ENCODE assay signal across 22 cellular contexts in the genomic region with DNA sequence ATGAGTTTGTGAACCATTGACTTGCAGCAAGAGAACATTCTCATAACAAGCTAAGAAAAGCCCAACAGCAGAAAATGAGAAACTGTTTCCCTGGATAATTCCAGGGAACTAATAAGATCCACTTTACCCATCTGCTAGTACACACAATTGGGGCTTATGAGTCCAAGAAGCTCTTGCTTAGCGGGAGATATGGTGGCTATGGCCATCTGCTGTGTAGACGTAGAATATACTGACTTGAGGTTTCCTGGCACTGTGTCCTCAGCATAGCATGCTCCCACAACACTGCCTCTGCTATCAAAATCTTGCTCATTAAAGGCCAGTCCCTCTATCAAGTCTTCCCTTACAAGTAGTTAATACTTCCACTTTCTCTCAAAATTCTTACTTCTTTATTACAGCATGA. TPM values are rescaled to one million over a fixed set of nuclear protein-coding genes. Genes with fewer than 3 reads are reported as not detected.
"Had no signal": no experiment of that assay in that cellular context is flagged by ENCODE, and none has a peak within 500 bp of the region (broad histone marks: within the 10 kb centered on the region; RNA-seq: fewer than 3 reads in every experiment).

No MANE protein-coding gene starts in this region.

- H3K4me3 ChIP-seq: esophagus squamous epithelium, gastroesophageal sphincter, psoas muscle, spleen, testis, tibial nerve, upper lobe of right lung had no signal

- H3K4me1 ChIP-seq: esophagus squamous epithelium, gastroesophageal sphincter, parathyroid adenoma, spleen, testis, tibial nerve, upper lobe of right lung had no signal

- H3K27ac ChIP-seq: epithelial cell of prostate, esophagus squamous epithelium, gastroesophageal sphincter, parathyroid adenoma, psoas muscle, spleen, testis, tibial nerve, upper lobe of right lung had no signal

- H3K27me3 ChIP-seq: testis had no signal

- DNase-seq: effector memory CD4-positive, alpha-beta T cell; esophagus squamous epithelium; foreskin fibroblast; glutamatergic neuron; kidney; left colon; mammary epithelial cell; naive thymus-derived CD4-positive, alpha-beta T cell; nephron progenitor cell; psoas muscle; retina; spleen; stimulated activated CD4-positive, alpha-beta T cell treated with anti-CD3 and anti-CD28 coated beads, Interleukin-15, amount 100 ng/mL, for 24 hours; stimulated activated CD4-positive, alpha-beta T cell treated with anti-CD3 and anti-CD28 coated beads, Interleukin-1b, Interleukin-23, amount 100 ng/mL, for 48 hours; stimulated activated CD4-positive, alpha-beta T cell treated with anti-CD3 and anti-CD28 coated beads, Interleukin-4, amount 100 ng/mL, for 24 hours; testis; upper lobe of right lung had no signal

- H3K36me3 ChIP-seq: esophagus squamous epithelium, gastroesophageal sphincter, spleen, tibial nerve, upper lobe of right lung had no signal

- H3K9me3 ChIP-seq: esophagus squamous epithelium, gastroesophageal sphincter, psoas muscle, spleen, testis, tibial nerve, upper lobe of right lung had no signal

RNA-seq across cellular contexts. Expression of gene RXRG, which starts 6.8 kb away (rescaled TPM):
- total RNA-seq: mammary epithelial cell; mononuclear cell; naive thymus-derived CD4-positive, alpha-beta T cell had no signal
- polyA plus RNA-seq: mammary epithelial cell; naive thymus-derived CD4-positive, alpha-beta T cell had no signal
